In the genomic region with DNA sequence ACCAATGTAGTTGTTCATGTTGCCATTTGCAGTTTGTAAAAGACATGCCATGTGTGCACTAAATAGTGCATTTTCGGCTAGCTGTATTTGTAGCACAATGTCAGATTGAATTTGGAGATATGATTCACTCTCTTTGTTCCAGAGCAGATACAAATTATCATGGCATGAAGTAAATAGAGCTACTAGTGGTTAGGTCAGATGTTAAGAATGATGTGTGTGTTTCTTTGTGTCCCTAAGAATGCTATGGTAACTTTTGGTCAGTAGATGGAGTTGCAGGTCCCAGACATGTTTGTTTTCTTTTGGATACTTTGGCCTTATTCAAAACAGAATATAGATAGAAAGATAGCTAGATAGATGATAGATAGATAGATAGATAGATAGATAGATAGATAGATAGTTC, we compare ENCODE assay signal across 9 cellular contexts.
DNase-seq lines count a peak whose midpoint lies in the region; ATAC-seq, FAIRE-seq and TF ChIP-seq lines count a peak whose summit lies in the region.
"Had no signal": no experiment of that assay in that cellular context is flagged by ENCODE, and none has a peak within 500 bp of the region (broad histone marks: within the 10 kb centered on the region; RNA-seq: fewer than 3 reads in every experiment).

No MANE protein-coding gene starts in this region.

- no peak overlapping the region for H2AFZ ChIP-seq in IMR-90 (replicated peaks; ENCODE audit: low read length, poor library complexity)

- no peak overlapping the region for H4K5ac ChIP-seq in IMR-90 (ENCODE audit: low read depth, low read length)

- H3K4me2 ChIP-seq in IMR-90 (ENCODE audit: low read depth, low read length), result no peak overlapping the region

- no peak overlapping the region for H3K4ac ChIP-seq in IMR-90 (ENCODE audit: low read depth, low read length)

- POLR2A ChIA-PET in IMR-90 (lab: Charles Lee; ENCODE audit: unreplicated experiment), result interaction anchor here (0.6 kb wide), 1 partner anchor 248 kb away, joined by 3 read pairs; no protein-coding TSS in a partner anchor

- H3K18ac ChIP-seq in IMR-90 (ENCODE audit: low read depth, low read length), result no peak overlapping the region

- ATAC-seq in IMR-90 (ENCODE audit: low read depth) (peak; percentile 88), heart left ventricle (no peak)

- no peak overlapping the region for H2BK15ac ChIP-seq in IMR-90 (ENCODE audit: low read depth, low read length)

- H4K20me1 ChIP-seq in IMR-90 (ENCODE audit: insufficient read depth, low read length), result no peaks in the 10 kb centered on the region

- no peak for FAIRE-seq in kidney (lab: Jason Lieb, UNC)

- no TSS peak for BruUV-seq in IMR-90 (replicated peaks; lab: Mats Ljungman, UMichigan)

- H3K9me1 ChIP-seq in IMR-90 (ENCODE audit: insufficient read depth, low read length), result no peaks in the 10 kb centered on the region

- no peak overlapping the region for H2BK20ac ChIP-seq in IMR-90 (ENCODE audit: low read depth, low read length)

- TF ChIP-seq CTCF in IMR-90 (conservative IDR thresholded peaks at IDR 0.05; ENCODE audit: low read depth, low read length) (peak; percentile 47), WERI-Rb-1 (IDR thresholded peaks at IDR 0.05; ENCODE audit: low read depth, low read length) (peak; percentile 24), kidney (IDR thresholded peaks at IDR 0.05; ENCODE audit: borderline replicate concordance, extremely low read depth, insufficient read depth) (no peak), heart left ventricle (IDR thresholded peaks at IDR 0.05) (peak in 1 of 12 donors; percentile 27), Peyer's patch (IDR thresholded peaks at IDR 0.05) (peak in 2 of 6 experiments; percentile 15 to 20)

- no peak overlapping the region for H2AK9ac ChIP-seq in IMR-90 (replicated peaks; ENCODE audit: low read depth, low read length, poor library complexity)

- H2BK120ac ChIP-seq in IMR-90 (ENCODE audit: low read depth, low read length), result no peak overlapping the region; the same call in 1 of the 2 replicates

- H3K4me3 ChIP-seq in IMR-90 (ENCODE audit: insufficient read depth, low read depth, low read length) (no peak overlapping the region), WERI-Rb-1 (ENCODE audit: low read depth, low read length) (no peak overlapping the region), kidney (ENCODE audit: low read length in 2 of 2) (no peak overlapping the region), heart left ventricle (no peak overlapping the region), Peyer's patch (no peak overlapping the region)

- no peak overlapping the region for H2BK5ac ChIP-seq in IMR-90 (ENCODE audit: low read depth, low read length, poor library complexity, severe bottlenecking)

- H3K9me3 ChIP-seq in IMR-90 (ENCODE audit: control insufficient read depth, insufficient read depth, low read length) (no peaks in the 10 kb centered on the region), WERI-Rb-1 (ENCODE audit: severe bottlenecking) (no peaks in the 10 kb centered on the region), kidney (ENCODE audit: control insufficient read depth in 1 of 2, low read length in 2 of 2) (no peaks in the 10 kb centered on the region), heart left ventricle (no peaks in the 10 kb centered on the region), Peyer's patch (no peaks in the 10 kb centered on the region)

- DNase-seq in DMS 273 treated with DMSO at 0.1 percent for 48 hours (lab: John Stamatoyannopoulos, UW) (peak; percentile 9), IMR-90 (peak; percentile 58), WERI-Rb-1 (no peak), lung microvascular endothelial cell (ENCODE audit: low read depth in 2 of 2) (peak; percentile 5 to 83), kidney (no peak), heart left ventricle (no peak), NCI-H2029 treated with DMSO at 0.1 percent for 48 hours (lab: John Stamatoyannopoulos, UW) (no peak), Peyer's patch (no peak)
- DNase-seq: activated B cell treated with CpG ODN at 0.5 μM for 24 hours had no signal

- H4K8ac ChIP-seq in IMR-90 (ENCODE audit: low read depth in 2 of 2, low read length in 2 of 2), result no peak overlapping the region

- H3K79me1 ChIP-seq in IMR-90 (ENCODE audit: low read depth in 1 of 2, low read length in 2 of 2), result no peaks in the 10 kb centered on the region

- CTCF ChIA-PET in IMR-90 (lab: Yijun Ruan, JAX), result interaction anchor here (0.6 to 1.0 kb wide), 2 partner anchors 10 to 1101 kb away, joined by 3 read pairs; no protein-coding TSS in a partner anchor

- H3K36me3 ChIP-seq in IMR-90 (ENCODE audit: control insufficient read depth, insufficient read depth, low read length) (no peaks in the 10 kb centered on the region), WERI-Rb-1 (no peaks in the 10 kb centered on the region), kidney (ENCODE audit: control insufficient read depth in 1 of 2, insufficient read depth in 2 of 2, low read length in 2 of 2) (no peaks in the 10 kb centered on the region), heart left ventricle (no peaks in the 10 kb centered on the region), Peyer's patch (no peaks in the 10 kb centered on the region)

- H3K9ac ChIP-seq in IMR-90 (ENCODE audit: low read depth, low read length), result no peak overlapping the region
- no peak overlapping the region for H3K9ac ChIP-seq in kidney (ENCODE audit: low read length in 2 of 2)

- no peak overlapping the region for H4K91ac ChIP-seq in IMR-90 (ENCODE audit: insufficient read depth, low read depth, low read length)

- WGBS in IMR-90 (ENCODE audit: extremely low coverage in 2 of 2, insufficient read length in 1 of 2), 2 experiments, result no CpG with 5 or more reads among the region's 1 CpG
- WGBS in heart left ventricle, 4 donors, result 59 to 76% (median 68%) methylated on average over 1 of the region's 1 CpG

- H3K4me1 ChIP-seq in IMR-90 (ENCODE audit: control insufficient read depth, insufficient read depth, low read length) (peaks cover 4% of the 10 kb centered on the region; the same call in 1 of the 2 replicates), kidney (ENCODE audit: control insufficient read depth in 1 of 2, insufficient read depth in 1 of 2, low read depth in 1 of 2, low read length in 2 of 2) (no peaks in the 10 kb centered on the region), heart left ventricle (no peaks in the 10 kb centered on the region), Peyer's patch (no peaks in the 10 kb centered on the region)

- H3K27me3 ChIP-seq in IMR-90 (ENCODE audit: control insufficient read depth, insufficient read depth, low read length) (no peaks in the 10 kb centered on the region), WERI-Rb-1 (ENCODE audit: insufficient read depth, low read depth, severe bottlenecking) (no peaks in the 10 kb centered on the region), heart left ventricle (no peaks in the 10 kb centered on the region), Peyer's patch (no peaks in the 10 kb centered on the region)

- no peak overlapping the region for H3K56ac ChIP-seq in IMR-90 (ENCODE audit: extremely low read depth, insufficient read depth, low read length)

- in situ Hi-C loops in IMR-90 (cut with MboI; ENCODE audit: low sequenced_read_pairs), result no loop called here

- H3K23ac ChIP-seq in IMR-90 (ENCODE audit: low read depth, low read length), result no peak overlapping the region

- TF ChIP-seq RAD21 in IMR-90 (IDR thresholded peaks at IDR 0.05; ENCODE audit: low read length), result peak; percentile 48

- H3K14ac ChIP-seq in IMR-90 (replicated peaks; ENCODE audit: low read depth, low read length), result 0 out of 2 replicates have a peak overlapping the region, but pooled peaks have one; percentile 7

- no peak overlapping the region for H2AK5ac ChIP-seq in IMR-90 (ENCODE audit: low read depth, low read length)

- TF ChIP-seq POLR2A in IMR-90 (IDR thresholded peaks at IDR 0.05; ENCODE audit: low read depth, low read length) (no peak), heart left ventricle (IDR thresholded peaks at IDR 0.05) (no peak), Peyer's patch (IDR thresholded peaks at IDR 0.05) (no peak)

- intact Hi-C loops in IMR-90 (cut with micrococcal nuclease), result loop anchor here (5.0 kb wide), 1 partner anchor 261 kb away; no protein-coding TSS in a partner anchor
- intact Hi-C loops in kidney (cut with DNase I), result no loop called here
- intact Hi-C loops in heart left ventricle (cut with DNase I), result no loop called here

- H3K27ac ChIP-seq in IMR-90 (ENCODE audit: insufficient read depth, low read length) (no peak overlapping the region), WERI-Rb-1 (no peak overlapping the region), kidney (ENCODE audit: low read depth in 2 of 2, low read length in 2 of 2) (no peak overlapping the region), heart left ventricle (no peak overlapping the region), Peyer's patch (no peak overlapping the region)

- dilution Hi-C loops in IMR-90 (cut with HindIII; ENCODE audit: low sequenced_read_pairs, unreplicated experiment), result no loop called here

TF ChIP-seq in IMR-90, 13 proteins besides CTCF, POLR2A, EP300 and RAD21:
- TF ChIP-seq MAZ (IDR thresholded peaks at IDR 0.05; ENCODE audit: borderline replicate concordance, low read depth, low read length) (no peak), SMC3 (IDR thresholded peaks at IDR 0.05; ENCODE audit: low read depth, low read length) (peak; percentile 19; the same call in 1 of the 2 replicates)

Comparison
In these comparisons a context has a peak if more than half of its experiments do, and no peak if none do; other contexts are left out.
1. DNase-seq: peak in DMS 273 treated with DMSO at 0.1 percent for 48 hours (single experiment), IMR-90 (single experiment) and lung microvascular endothelial cell (2 of 2); none in WERI-Rb-1 (single experiment), kidney (single experiment), heart left ventricle (0 of 5), NCI-H2029 treated with DMSO at 0.1 percent for 48 hours (single experiment) and Peyer's patch (0 of 3).